Comparison of ENCODE assay signal across 8 cellular contexts in genomic region chr10:61397175-61397986, GRCh38. TPM values are rescaled to one million over a fixed set of nuclear protein-coding genes. Genes with fewer than 3 reads are reported as not detected.
A peak's percentile ranks its signal among the peaks of the same experiment; 100 is the strongest.
DNase-seq lines count a peak whose midpoint lies in the region; ATAC-seq and TF ChIP-seq lines count a peak whose summit lies in the region.

No MANE protein-coding gene starts in this region.

- H3K4me3 ChIP-seq in hepatocyte, result no peak overlapping the region
- peak overlapping the region; percentile 58 for H3K4me3 ChIP-seq in thoracic aorta

- H3K9me3 Mint-ChIP-seq in activated CD4-positive, alpha-beta memory T cell treated with anti-CD3 and anti-CD28 coated beads, Interleukin-2, amount 10 ng/mL, durations not matched to agents 7 days and 5 days, result no peaks in the 10 kb centered on the region

- ATAC-seq in GM18861 (IDR thresholded peaks at IDR 0.05; ENCODE audit: unreplicated experiment) (peak; percentile 71), HG03342 (IDR thresholded peaks at IDR 0.05; ENCODE audit: unreplicated experiment) (peak; percentile 75), thoracic aorta (ENCODE audit: insufficient number of reproducible peaks, low FRiP score, low read depth) (no peak)

- H3K27me3 ChIP-seq in hepatocyte, result no peaks in the 10 kb centered on the region
- H3K27me3 ChIP-seq in thoracic aorta (replicated peaks; ENCODE audit: insufficient read depth), result no peaks in the 10 kb centered on the region

- CTCF ChIA-PET in activated CD4-positive, alpha-beta memory T cell treated with anti-CD3 and anti-CD28 coated beads, Interleukin-2, amount 10 ng/mL, durations not matched to agents 7 days and 5 days (lab: Charles Lee), result no interaction called here

- POLR2A ChIA-PET in activated CD4-positive, alpha-beta memory T cell treated with anti-CD3 and anti-CD28 coated beads, Interleukin-2, amount 10 ng/mL, durations not matched to agents 7 days and 5 days (lab: Charles Lee), result no interaction called here

- H2AFZ ChIP-seq in hepatocyte, result peak overlapping the region; percentile 27

- peak overlapping the region; percentile 31 for H3K4me2 ChIP-seq in hepatocyte

- DNase-seq in activated CD4-positive, alpha-beta memory T cell treated with anti-CD3 and anti-CD28 coated beads, Interleukin-2, amount 10 ng/mL, durations not matched to agents 7 days and 5 days, result no peak
- DNase-seq in hepatocyte (ENCODE audit: low spot score) (no peak), thoracic aorta (ENCODE audit: low spot score) (no peak), COR-L47 (lab: John Stamatoyannopoulos, UW) (no peak), DMS 273 treated with DMSO at 0.1 percent for 48 hours (lab: John Stamatoyannopoulos, UW) (no peak), NCI-H2227 treated with DMSO at 0.1 percent for 48 hours (lab: John Stamatoyannopoulos, UW) (no peak)

- H3K36me3 Mint-ChIP-seq in activated CD4-positive, alpha-beta memory T cell treated with anti-CD3 and anti-CD28 coated beads, Interleukin-2, amount 10 ng/mL, durations not matched to agents 7 days and 5 days (ENCODE audit: low read depth), result peaks cover 6% of the 10 kb centered on the region

- peak overlapping the region; percentile 46 for H3K4me3 Mint-ChIP-seq in activated CD4-positive, alpha-beta memory T cell treated with anti-CD3 and anti-CD28 coated beads, Interleukin-2, amount 10 ng/mL, durations not matched to agents 7 days and 5 days

- no peaks in the 10 kb centered on the region for H3K9me3 ChIP-seq in hepatocyte (ENCODE audit: low read depth)
- H3K9me3 ChIP-seq in thoracic aorta, result no peaks in the 10 kb centered on the region

- WGBS in hepatocyte (ENCODE audit: low lambda C conversion rate, missing lambda C conversion rate), result 91% methylated on average over 7 of the region's 7 CpGs

- H3K4me1 ChIP-seq in hepatocyte (ENCODE audit: insufficient read depth) (no peaks in the 10 kb centered on the region), thoracic aorta (ENCODE audit: control insufficient read depth in 1 of 2, low read depth in 2 of 2) (peaks cover 5 to 25% of the 10 kb centered on the region in 2 donors)

- TF ChIP-seq CTCF in hepatocyte (IDR thresholded peaks at IDR 0.05; ENCODE audit: poor library complexity) (no peak), thoracic aorta (IDR thresholded peaks at IDR 0.05) (no peak)

- no peaks in the 10 kb centered on the region for H3K9me2 ChIP-seq in hepatocyte (replicated peaks; ENCODE audit: insufficient read depth)

- H3K27me3 Mint-ChIP-seq in activated CD4-positive, alpha-beta memory T cell treated with anti-CD3 and anti-CD28 coated beads, Interleukin-2, amount 10 ng/mL, durations not matched to agents 7 days and 5 days, result peaks cover 2% of the 10 kb centered on the region

- no peaks in the 10 kb centered on the region for H4K20me1 ChIP-seq in hepatocyte (ENCODE audit: insufficient read depth, poor library complexity, severe bottlenecking)

- H3K36me3 ChIP-seq in hepatocyte (replicated peaks; ENCODE audit: insufficient read depth, low read depth), result no peaks in the 10 kb centered on the region
- H3K36me3 ChIP-seq in thoracic aorta, result no peaks in the 10 kb centered on the region

- peaks cover 9% of the 10 kb centered on the region for H3K4me1 Mint-ChIP-seq in activated CD4-positive, alpha-beta memory T cell treated with anti-CD3 and anti-CD28 coated beads, Interleukin-2, amount 10 ng/mL, durations not matched to agents 7 days and 5 days

- peak overlapping the region; percentile 27 for H3K27ac ChIP-seq in hepatocyte
- H3K27ac ChIP-seq in thoracic aorta, result no peak overlapping the region

- no peak overlapping the region for H3K27ac Mint-ChIP-seq in activated CD4-positive, alpha-beta memory T cell treated with anti-CD3 and anti-CD28 coated beads, Interleukin-2, amount 10 ng/mL, durations not matched to agents 7 days and 5 days

- H3K79me2 ChIP-seq in hepatocyte, result no peaks in the 10 kb centered on the region

RNA-seq across cellular contexts. Expression of gene TMEM26, which starts 55.8 kb away (rescaled TPM):
- not detected for total RNA-seq in activated CD4-positive, alpha-beta memory T cell treated with anti-CD3 and anti-CD28 coated beads, Interleukin-2, amount 10 ng/mL, durations not matched to agents 7 days and 5 days
- total RNA-seq in hepatocyte, result 2.2 and 3.3 TPM in 2 replicates
- polyA plus RNA-seq in hepatocyte, result 0.27 and 0.39 TPM in 2 replicates
- total RNA-seq in thoracic aorta, result 1 to 10 TPM in 1 of 2 donors, under 1 TPM in 1; 0.27 to 1.2 TPM
